In the genomic region with DNA sequence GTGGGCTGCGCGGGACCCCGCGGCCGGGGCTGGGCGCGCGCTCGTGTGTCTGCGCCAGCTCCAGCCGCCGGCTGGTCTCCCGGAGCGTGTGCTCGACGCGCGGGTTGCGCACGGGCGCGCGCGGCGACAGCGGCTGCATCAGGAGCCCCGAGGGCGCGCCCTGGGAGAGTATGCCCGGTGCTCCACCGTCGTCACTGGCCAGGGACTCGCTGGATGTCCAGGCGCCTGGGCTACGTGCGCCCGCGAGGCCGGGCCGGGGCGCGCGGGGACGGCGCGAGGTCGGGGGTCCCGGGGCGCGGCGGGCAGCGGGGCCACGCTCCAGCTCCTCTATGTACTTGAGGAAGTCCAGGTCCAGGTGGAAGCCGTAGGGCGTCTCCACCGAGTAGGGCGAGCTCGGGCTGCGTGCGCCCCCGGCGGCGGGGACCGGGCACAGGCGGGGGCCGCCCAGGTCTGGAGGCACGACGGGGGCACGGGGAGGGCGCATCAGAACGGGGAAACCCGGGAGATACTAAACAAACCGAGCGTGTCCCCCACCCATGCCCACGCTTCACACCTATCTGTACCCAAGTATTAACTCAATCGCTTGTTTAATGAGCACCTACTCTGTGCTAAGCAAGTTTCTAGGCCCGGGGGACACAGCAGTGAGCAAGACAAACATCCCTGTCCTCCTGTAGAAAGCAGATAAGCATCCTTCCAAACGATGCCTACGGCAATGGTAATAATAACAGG, we compare ENCODE assay signal across 1 cellular context.
TF ChIP-seq lines count a peak whose summit lies in the region.

No MANE protein-coding gene starts in this region.

TF ChIP-seq in WTC11, 78 proteins besides CTCF, POLR2A, EP300 and RAD21 (continued from another document):
- TF ChIP-seq ZBTB43 (CRISPR knock-in tag; IDR thresholded peaks at IDR 0.05) (no peak), ZMAT4 (CRISPR knock-in tag; IDR thresholded peaks at IDR 0.05) (no peak), HMGXB4 (CRISPR knock-in tag; IDR thresholded peaks at IDR 0.05) (no peak), NFE2L1 (CRISPR knock-in tag; IDR thresholded peaks at IDR 0.05) (no peak), FOXJ3 (CRISPR knock-in tag; IDR thresholded peaks at IDR 0.05; ENCODE audit: borderline replicate concordance) (no peak), ZNF138 (CRISPR knock-in tag; conservative IDR thresholded peaks at IDR 0.05) (no peak), PRRX2 (CRISPR knock-in tag; IDR thresholded peaks at IDR 0.05) (0 out of 2 replicates have a peak, but pooled peaks have one; percentile 27), FOXK1 (CRISPR knock-in tag; IDR thresholded peaks at IDR 0.05) (no peak), EMX1 (CRISPR knock-in tag; IDR thresholded peaks at IDR 0.05) (0 out of 2 replicates have a peak, but pooled peaks have one; percentile 10), SOX15 (CRISPR knock-in tag; IDR thresholded peaks at IDR 0.05) (no peak), RELA (CRISPR knock-in tag; IDR thresholded peaks at IDR 0.05; ENCODE audit: borderline replicate concordance) (no peak), ZNF121 (CRISPR knock-in tag; IDR thresholded peaks at IDR 0.05) (no peak), SMAD4 (CRISPR knock-in tag; IDR thresholded peaks at IDR 0.05) (no peak), ZNF396 (CRISPR knock-in tag; IDR thresholded peaks at IDR 0.05; ENCODE audit: borderline replicate concordance) (no peak), ARID4B (CRISPR knock-in tag; IDR thresholded peaks at IDR 0.05; ENCODE audit: borderline replicate concordance) (no peak)
- TF ChIP-seq, protein P1, sequence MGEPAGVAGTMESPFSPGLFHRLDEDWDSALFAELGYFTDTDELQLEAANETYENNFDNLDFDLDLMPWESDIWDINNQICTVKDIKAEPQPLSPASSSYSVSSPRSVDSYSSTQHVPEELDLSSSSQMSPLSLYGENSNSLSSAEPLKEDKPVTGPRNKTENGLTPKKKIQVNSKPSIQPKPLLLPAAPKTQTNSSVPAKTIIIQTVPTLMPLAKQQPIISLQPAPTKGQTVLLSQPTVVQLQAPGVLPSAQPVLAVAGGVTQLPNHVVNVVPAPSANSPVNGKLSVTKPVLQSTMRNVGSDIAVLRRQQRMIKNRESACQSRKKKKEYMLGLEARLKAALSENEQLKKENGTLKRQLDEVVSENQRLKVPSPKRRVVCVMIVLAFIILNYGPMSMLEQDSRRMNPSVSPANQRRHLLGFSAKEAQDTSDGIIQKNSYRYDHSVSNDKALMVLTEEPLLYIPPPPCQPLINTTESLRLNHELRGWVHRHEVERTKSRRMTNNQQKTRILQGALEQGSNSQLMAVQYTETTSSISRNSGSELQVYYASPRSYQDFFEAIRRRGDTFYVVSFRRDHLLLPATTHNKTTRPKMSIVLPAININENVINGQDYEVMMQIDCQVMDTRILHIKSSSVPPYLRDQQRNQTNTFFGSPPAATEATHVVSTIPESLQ (CRISPR knock-in tag; IDR thresholded peaks at IDR 0.05) = no peak
- TF ChIP-seq, protein P2, sequence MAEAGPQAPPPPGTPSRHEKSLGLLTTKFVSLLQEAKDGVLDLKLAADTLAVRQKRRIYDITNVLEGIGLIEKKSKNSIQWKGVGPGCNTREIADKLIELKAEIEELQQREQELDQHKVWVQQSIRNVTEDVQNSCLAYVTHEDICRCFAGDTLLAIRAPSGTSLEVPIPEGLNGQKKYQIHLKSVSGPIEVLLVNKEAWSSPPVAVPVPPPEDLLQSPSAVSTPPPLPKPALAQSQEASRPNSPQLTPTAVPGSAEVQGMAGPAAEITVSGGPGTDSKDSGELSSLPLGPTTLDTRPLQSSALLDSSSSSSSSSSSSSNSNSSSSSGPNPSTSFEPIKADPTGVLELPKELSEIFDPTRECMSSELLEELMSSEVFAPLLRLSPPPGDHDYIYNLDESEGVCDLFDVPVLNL (CRISPR knock-in tag; IDR thresholded peaks at IDR 0.05; ENCODE audit: borderline replicate concordance, low read depth) = 0 out of 2 replicates have a peak, but pooled peaks have one; percentile 1
- TF ChIP-seq, protein P3, sequence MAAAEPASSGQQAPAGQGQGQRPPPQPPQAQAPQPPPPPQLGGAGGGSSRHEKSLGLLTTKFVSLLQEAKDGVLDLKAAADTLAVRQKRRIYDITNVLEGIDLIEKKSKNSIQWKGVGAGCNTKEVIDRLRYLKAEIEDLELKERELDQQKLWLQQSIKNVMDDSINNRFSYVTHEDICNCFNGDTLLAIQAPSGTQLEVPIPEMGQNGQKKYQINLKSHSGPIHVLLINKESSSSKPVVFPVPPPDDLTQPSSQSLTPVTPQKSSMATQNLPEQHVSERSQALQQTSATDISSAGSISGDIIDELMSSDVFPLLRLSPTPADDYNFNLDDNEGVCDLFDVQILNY (CRISPR knock-in tag; IDR thresholded peaks at IDR 0.05) = no peak
- TF ChIP-seq, protein P4, sequence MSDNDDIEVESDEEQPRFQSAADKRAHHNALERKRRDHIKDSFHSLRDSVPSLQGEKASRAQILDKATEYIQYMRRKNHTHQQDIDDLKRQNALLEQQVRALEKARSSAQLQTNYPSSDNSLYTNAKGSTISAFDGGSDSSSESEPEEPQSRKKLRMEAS (CRISPR knock-in tag; IDR thresholded peaks at IDR 0.05) = no peak
- TF ChIP-seq, protein P5, sequence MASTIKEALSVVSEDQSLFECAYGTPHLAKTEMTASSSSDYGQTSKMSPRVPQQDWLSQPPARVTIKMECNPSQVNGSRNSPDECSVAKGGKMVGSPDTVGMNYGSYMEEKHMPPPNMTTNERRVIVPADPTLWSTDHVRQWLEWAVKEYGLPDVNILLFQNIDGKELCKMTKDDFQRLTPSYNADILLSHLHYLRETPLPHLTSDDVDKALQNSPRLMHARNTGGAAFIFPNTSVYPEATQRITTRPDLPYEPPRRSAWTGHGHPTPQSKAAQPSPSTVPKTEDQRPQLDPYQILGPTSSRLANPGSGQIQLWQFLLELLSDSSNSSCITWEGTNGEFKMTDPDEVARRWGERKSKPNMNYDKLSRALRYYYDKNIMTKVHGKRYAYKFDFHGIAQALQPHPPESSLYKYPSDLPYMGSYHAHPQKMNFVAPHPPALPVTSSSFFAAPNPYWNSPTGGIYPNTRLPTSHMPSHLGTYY (CRISPR knock-in tag; IDR thresholded peaks at IDR 0.05) = no peak
